ENCODE assay signal across 39 cellular contexts in the genomic region with DNA sequence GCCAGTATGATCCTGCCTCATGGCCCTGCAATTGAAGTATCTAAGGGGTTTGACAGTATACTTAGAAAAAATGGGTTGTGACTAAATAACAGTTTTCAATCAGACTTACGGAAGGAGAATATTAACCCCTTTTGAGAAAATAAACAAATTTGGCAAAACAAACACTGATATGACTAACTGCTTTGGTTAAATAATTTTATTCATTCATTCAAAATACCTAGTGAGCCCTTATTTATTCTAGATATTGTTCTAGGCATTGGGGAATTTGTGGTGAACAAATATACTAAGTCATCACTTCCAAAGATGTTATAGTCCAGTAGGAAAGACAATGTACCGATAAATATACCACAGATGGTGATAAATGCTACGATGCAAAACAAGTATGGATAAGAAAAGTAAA.
"Had no signal": no experiment of that assay in that cellular context is flagged by ENCODE, and none has a peak within 500 bp of the region (broad histone marks: within the 10 kb centered on the region; RNA-seq: fewer than 3 reads in every experiment).

No MANE protein-coding gene starts in this region.

- H3K4me1 ChIP-seq: adrenal gland had no signal

- H3K4me3 Mint-ChIP-seq: activated B cell treated with CpG ODN at 0.5 μM for 24 hours; activated CD4-positive, alpha-beta memory T cell treated with anti-CD3 and anti-CD28 coated beads for 36 hours; activated CD4-positive, alpha-beta T cell treated with anti-CD3 and anti-CD28 coated beads, Interleukin-2, amount 10 ng/mL, durations not matched to agents 24 days and 14 days; activated CD8-positive, alpha-beta T cell treated with anti-CD3 and anti-CD28 coated beads for 36 hours; activated naive CD4-positive, alpha-beta T cell treated with anti-CD3 and anti-CD28 coated beads, Interleukin-2, amount 10 ng/mL, durations not matched to agents 7 days and 5 days; activated naive CD4-positive, alpha-beta T cell treated with anti-CD3 and anti-CD28 coated beads, Interleukin-2, amount 50 U/mL, for 24 hours; activated naive CD8-positive, alpha-beta T cell; activated naive CD8-positive, alpha-beta T cell treated with anti-CD3 and anti-CD28 coated beads, Interleukin-2, amount 10 ng/mL, durations not matched to agents 7 days and 5 days; activated T-cell treated with anti-CD3 and anti-CD28 coated beads, Interleukin-2, amount 50 U/mL, for 4 hours; activated T-cell treated with anti-CD3 and anti-CD28 coated beads, Interleukin-2, amount 50 U/mL, for 72 hours; activated T-helper 1 cell treated with anti-CD3 and anti-CD28 coated beads, Interleukin-12 subunit alpha, Interleukin-12 subunit beta, Interleukin-2, Interleukin-4 antibody, amounts not matched to agents 30 ng/mL and 10 ng/mL and 1 ng/mL, durations not matched to agents 14 hours and 24 hours and 36 hours; brain; central memory CD8-positive, alpha-beta T cell; T-helper 1 cell treated with Interleukin-12 subunit alpha and Interleukin-12 subunit beta and Interleukin-4 antibody, amounts not matched to agents 30 μg/mL and 1 μg/mL, for 36 hours; T-helper 2 cell treated with Interferon-gamma antibody and Interleukin-4, amounts not matched to agents 5 μg/mL and 100 μg/mL, for 36 hours had no signal

- H3K9me3 Mint-ChIP-seq: activated B cell treated with CpG ODN at 0.5 μM for 24 hours; activated CD4-positive, alpha-beta memory T cell treated with anti-CD3 and anti-CD28 coated beads for 36 hours; activated CD4-positive, alpha-beta T cell treated with anti-CD3 and anti-CD28 coated beads, Interleukin-2, amount 10 ng/mL, durations not matched to agents 24 days and 14 days; activated CD8-positive, alpha-beta T cell treated with anti-CD3 and anti-CD28 coated beads for 36 hours; activated naive CD4-positive, alpha-beta T cell treated with anti-CD3 and anti-CD28 coated beads, Interleukin-2, amount 10 ng/mL, durations not matched to agents 7 days and 5 days; activated T-cell treated with anti-CD3 and anti-CD28 coated beads, Interleukin-2, amount 50 U/mL, for 4 hours; activated T-helper 1 cell treated with anti-CD3 and anti-CD28 coated beads, Interleukin-12 subunit alpha, Interleukin-12 subunit beta, Interleukin-2, Interleukin-4 antibody, amounts not matched to agents 30 ng/mL and 10 ng/mL and 1 ng/mL, durations not matched to agents 14 hours and 24 hours and 36 hours; activated T-helper 2 cell treated with anti-CD3 and anti-CD28 coated beads, Interferon-gamma antibody, Interleukin-2, Interleukin-4, amounts not matched to agents 10 μg/mL and 5 μg/mL and 100 μg/mL, durations not matched to agents 14 hours and 24 hours and 36 hours; T-helper 1 cell treated with Interleukin-12 subunit alpha and Interleukin-12 subunit beta and Interleukin-4 antibody, amounts not matched to agents 30 μg/mL and 1 μg/mL, for 36 hours; T-helper 2 cell treated with Interferon-gamma antibody and Interleukin-4, amounts not matched to agents 5 μg/mL and 100 μg/mL, for 36 hours had no signal

- H3K27me3 ChIP-seq: adrenal gland, cardiac muscle cell had no signal

- H3K36me3 ChIP-seq: adrenal gland, cardiac muscle cell had no signal

- H3K9me3 ChIP-seq: adrenal gland had no signal

- ATAC-seq: activated CD8-positive, alpha-beta T cell treated with anti-CD3 and anti-CD28 coated beads for 36 hours; activated T-cell treated with anti-CD3 and anti-CD28 coated beads, Interleukin-2, amount 50 U/mL, for 4 hours; activated T-cell treated with anti-CD3 and anti-CD28 coated beads, Interleukin-2, amount 50 U/mL, for 72 hours had no signal

- H3K27me3 Mint-ChIP-seq: activated B cell treated with CpG ODN at 0.5 μM for 24 hours; activated CD4-positive, alpha-beta memory T cell treated with anti-CD3 and anti-CD28 coated beads for 36 hours; activated CD4-positive, alpha-beta T cell treated with anti-CD3 and anti-CD28 coated beads, Interleukin-2, amount 10 ng/mL, durations not matched to agents 24 days and 14 days; activated naive CD4-positive, alpha-beta T cell treated with anti-CD3 and anti-CD28 coated beads, Interleukin-2, amount 10 ng/mL, durations not matched to agents 7 days and 5 days; activated naive CD4-positive, alpha-beta T cell treated with anti-CD3 and anti-CD28 coated beads, Interleukin-2, amount 50 U/mL, for 24 hours; activated naive CD8-positive, alpha-beta T cell treated with anti-CD3 and anti-CD28 coated beads, Interleukin-2, amount 10 ng/mL, durations not matched to agents 7 days and 5 days; central memory CD8-positive, alpha-beta T cell had no signal

- H3K27ac ChIP-seq: adrenal gland, cardiac muscle cell, VCaP had no signal

- FAIRE-seq: astrocyte, bronchial epithelial cell, TTC549 had no signal

- H3K4me1 Mint-ChIP-seq: activated B cell treated with CpG ODN at 0.5 μM for 24 hours; activated CD4-positive, alpha-beta T cell treated with anti-CD3 and anti-CD28 coated beads, Interleukin-2, amount 10 ng/mL, durations not matched to agents 24 days and 14 days; activated naive CD4-positive, alpha-beta T cell treated with anti-CD3 and anti-CD28 coated beads, Interleukin-2, amount 10 ng/mL, durations not matched to agents 7 days and 5 days; activated naive CD4-positive, alpha-beta T cell treated with anti-CD3 and anti-CD28 coated beads, Interleukin-2, amount 50 U/mL, for 24 hours; activated naive CD8-positive, alpha-beta T cell treated with anti-CD3 and anti-CD28 coated beads, Interleukin-2, amount 10 ng/mL, durations not matched to agents 7 days and 5 days; central memory CD8-positive, alpha-beta T cell had no signal

- DNase-seq: activated B cell treated with CpG ODN at 0.5 μM for 24 hours; activated CD4-positive, alpha-beta memory T cell treated with anti-CD3 and anti-CD28 coated beads for 36 hours; activated CD4-positive, alpha-beta T cell treated with anti-CD3 and anti-CD28 coated beads for 4 hours; activated CD4-positive, alpha-beta T cell treated with anti-CD3 and anti-CD28 coated beads, Interleukin-2, amount 10 ng/mL, durations not matched to agents 24 days and 14 days; activated CD4-positive, alpha-beta T cell treated with anti-CD3 and anti-CD28 coated beads, Interleukin-2, amount 50 U/mL, for 1 hour; activated CD4-positive, alpha-beta T cell treated with anti-CD3 and anti-CD28 coated beads, Interleukin-2, amount 50 U/mL, for 4 hours; activated CD4-positive, CD25-positive, alpha-beta regulatory T cell treated with anti-CD3 and anti-CD28 coated beads, Interleukin-2, amount 50 U/mL, for 72 hours; activated CD8-positive, alpha-beta memory T cell treated with anti-CD3 and anti-CD28 coated beads, Interleukin-2, amount 50 U/mL, for 4 hours; activated CD8-positive, alpha-beta T cell treated with anti-CD3 and anti-CD28 coated beads for 36 hours; activated effector memory CD4-positive, alpha-beta T cell treated with Interleukin-2 at 50 U/mL for 16 hours; activated gamma-delta T cell; activated naive CD4-positive, alpha-beta T cell treated with anti-CD3 and anti-CD28 coated beads, Interleukin-2, amount 10 ng/mL, durations not matched to agents 7 days and 5 days; activated naive CD4-positive, alpha-beta T cell treated with Interleukin-2 at 50 U/mL for 16 hours; activated naive CD8-positive, alpha-beta T cell treated with anti-CD3 and anti-CD28 coated beads, Interleukin-2, amount 10 ng/mL, durations not matched to agents 7 days and 5 days; activated T-cell treated with anti-CD3 and anti-CD28 coated beads for 4 hours; activated T-cell treated with anti-CD3 and anti-CD28 coated beads, Interleukin-2, amount 50 U/mL, for 1 hour; activated T-cell treated with anti-CD3 and anti-CD28 coated beads, Interleukin-2, amount 50 U/mL, for 4 hours; activated T-cell treated with anti-CD3 and anti-CD28 coated beads, Interleukin-2, amount 50 U/mL, for 72 hours; adrenal gland; amniotic stem cell; aorta; caudate nucleus; cerebellar nuclear complex; T-helper 1 cell; T-helper 2 cell; T-helper 9 cell had no signal

- H3K4me3 ChIP-seq: adrenal gland, cardiac muscle cell had no signal

- H3K27ac Mint-ChIP-seq: activated B cell treated with CpG ODN at 0.5 μM for 24 hours; activated CD4-positive, alpha-beta memory T cell treated with anti-CD3 and anti-CD28 coated beads for 36 hours; activated CD4-positive, alpha-beta T cell treated with anti-CD3 and anti-CD28 coated beads, Interleukin-2, amount 10 ng/mL, durations not matched to agents 24 days and 14 days; activated CD8-positive, alpha-beta T cell treated with anti-CD3 and anti-CD28 coated beads for 36 hours; activated naive CD4-positive, alpha-beta T cell treated with anti-CD3 and anti-CD28 coated beads, Interleukin-2, amount 10 ng/mL, durations not matched to agents 7 days and 5 days; activated naive CD4-positive, alpha-beta T cell treated with anti-CD3 and anti-CD28 coated beads, Interleukin-2, amount 50 U/mL, for 24 hours; activated naive CD8-positive, alpha-beta T cell; activated naive CD8-positive, alpha-beta T cell treated with anti-CD3 and anti-CD28 coated beads, Interleukin-2, amount 10 ng/mL, durations not matched to agents 7 days and 5 days; activated T-cell treated with anti-CD3 and anti-CD28 coated beads, Interleukin-2, amount 50 U/mL, for 72 hours; activated T-helper 1 cell treated with anti-CD3 and anti-CD28 coated beads, Interleukin-12 subunit alpha, Interleukin-12 subunit beta, Interleukin-2, Interleukin-4 antibody, amounts not matched to agents 30 ng/mL and 10 ng/mL and 1 ng/mL, durations not matched to agents 14 hours and 24 hours and 36 hours; activated T-helper 2 cell treated with anti-CD3 and anti-CD28 coated beads, Interferon-gamma antibody, Interleukin-2, Interleukin-4, amounts not matched to agents 10 μg/mL and 5 μg/mL and 100 μg/mL, durations not matched to agents 14 hours and 24 hours and 36 hours; T-helper 1 cell treated with Interleukin-12 subunit alpha and Interleukin-12 subunit beta and Interleukin-4 antibody, amounts not matched to agents 30 μg/mL and 1 μg/mL, for 36 hours; T-helper 2 cell treated with Interferon-gamma antibody and Interleukin-4, amounts not matched to agents 5 μg/mL and 100 μg/mL, for 36 hours had no signal

- H3K36me3 Mint-ChIP-seq: activated CD4-positive, alpha-beta memory T cell treated with anti-CD3 and anti-CD28 coated beads for 36 hours; activated naive CD4-positive, alpha-beta T cell treated with anti-CD3 and anti-CD28 coated beads, Interleukin-2, amount 10 ng/mL, durations not matched to agents 7 days and 5 days; activated naive CD4-positive, alpha-beta T cell treated with anti-CD3 and anti-CD28 coated beads, Interleukin-2, amount 50 U/mL, for 24 hours; activated naive CD8-positive, alpha-beta T cell; activated naive CD8-positive, alpha-beta T cell treated with anti-CD3 and anti-CD28 coated beads, Interleukin-2, amount 10 ng/mL, durations not matched to agents 7 days and 5 days; brain had no signal
